23 cellular contexts compared by ENCODE assay signal in the genomic region with DNA sequence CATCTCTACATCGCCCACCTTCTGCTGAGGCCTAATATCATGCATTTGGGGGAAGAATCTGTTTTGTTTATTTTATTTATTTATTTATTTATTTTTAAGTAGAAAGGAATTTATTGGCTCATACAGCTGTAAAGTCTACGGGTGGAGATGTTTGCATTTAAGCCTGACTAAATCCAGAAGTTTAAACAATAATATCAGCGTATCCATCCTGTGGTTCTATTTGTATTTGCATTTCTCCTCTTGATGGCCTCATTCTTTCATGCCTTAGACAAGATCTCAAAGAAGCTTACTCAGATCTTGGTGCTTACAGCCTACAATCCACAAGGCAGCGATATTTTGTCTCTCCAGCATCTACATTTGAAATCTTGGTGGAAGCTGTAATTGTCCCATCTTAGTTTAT.
"Had no signal": no experiment of that assay in that cellular context is flagged by ENCODE, and none has a peak within 500 bp of the region (broad histone marks: within the 10 kb centered on the region; RNA-seq: fewer than 3 reads in every experiment).

No MANE protein-coding gene starts in this region.

- DNase-seq: effector memory CD8-positive, alpha-beta T cell; foreskin keratinocyte; immature natural killer cell; kidney; left cardiac atrium; left ventricle myocardium superior; mesendoderm; naive B cell; nephron progenitor cell; psoas muscle; retina; spleen; stimulated activated CD4-positive, alpha-beta T cell treated with anti-CD3 and anti-CD28 coated beads, Interleukin-15, amount 100 ng/mL, for 24 hours; stimulated activated CD4-positive, alpha-beta T cell treated with anti-CD3 and anti-CD28 coated beads, Interleukin-1b, Interleukin-23, amount 100 ng/mL, for 48 hours; stimulated activated CD4-positive, alpha-beta T cell treated with anti-CD3 and anti-CD28 coated beads, Interleukin-4, amount 100 ng/mL, for 24 hours; tibial artery; upper lobe of left lung; uterus had no signal

- H3K36me3 ChIP-seq: esophagus muscularis mucosa, spleen, tibial artery, upper lobe of left lung, uterus had no signal

- H3K27ac ChIP-seq: epithelial cell of prostate, esophagus muscularis mucosa, foreskin keratinocyte, parathyroid adenoma, psoas muscle, spleen, tibial artery, upper lobe of left lung, uterus had no signal

- H2AFZ ChIP-seq: parathyroid adenoma had no signal

- H3K9me3 ChIP-seq: esophagus muscularis mucosa, psoas muscle, spleen, tibial artery, upper lobe of left lung, uterus had no signal

- H3K79me2 ChIP-seq: parathyroid adenoma had no signal

- H3K27me3 ChIP-seq: esophagus muscularis mucosa, foreskin keratinocyte, spleen, tibial artery, upper lobe of left lung, uterus had no signal

- ATAC-seq: effector memory CD8-positive, alpha-beta T cell; foreskin keratinocyte; left cardiac atrium; left ventricle myocardium superior; psoas muscle; sciatic nerve; stimulated activated memory B cell treated with anti-CD40 and anti-IgM and Interleukin-4, amounts not matched to agents 10 μg/mL and 1 μg/mL and 100 μg/mL, for 72 hours had no signal

- H3K4me3 ChIP-seq: esophagus muscularis mucosa, psoas muscle, spleen, tibial artery, upper lobe of left lung, uterus had no signal

- H3K9ac ChIP-seq: parathyroid adenoma had no signal

- H3K4me1 ChIP-seq: esophagus muscularis mucosa, foreskin keratinocyte, parathyroid adenoma, psoas muscle, upper lobe of left lung, uterus had no signal
